ENCODE assay signal across 27 cellular contexts in the genomic region with DNA sequence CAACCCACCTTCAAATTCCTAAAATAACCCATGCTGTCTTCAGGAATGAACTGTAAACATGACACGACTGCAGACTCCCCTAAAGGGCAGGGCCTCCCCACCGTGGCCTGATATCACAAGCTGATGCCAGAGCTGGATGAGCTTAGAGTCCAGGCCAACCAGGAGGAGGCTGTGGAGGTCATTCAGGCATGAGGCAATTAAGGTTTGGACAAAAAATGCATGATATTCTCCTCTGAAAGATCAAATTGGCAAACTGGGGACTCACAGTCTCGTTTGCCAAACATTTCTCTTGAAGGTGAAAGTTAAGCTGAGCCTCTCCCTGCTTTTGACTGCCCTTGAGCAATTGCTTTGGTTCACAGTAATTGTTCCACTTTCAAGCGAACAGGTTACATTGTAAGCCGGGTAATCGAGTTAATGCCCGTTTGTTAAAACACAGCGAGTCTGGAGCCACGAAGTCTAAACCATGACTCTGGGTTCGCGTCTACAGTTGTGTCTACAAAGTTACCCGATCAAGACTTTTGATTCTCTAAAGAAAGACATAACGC.
"Had no signal": no experiment of that assay in that cellular context is flagged by ENCODE, and none has a peak within 500 bp of the region (broad histone marks: within the 10 kb centered on the region; RNA-seq: fewer than 3 reads in every experiment).

No MANE protein-coding gene starts in this region.

- H3K4me1 ChIP-seq: pancreas, prostate gland, spleen, suprapubic skin, testis, tibial artery, transverse colon, upper lobe of left lung, uterus had no signal

- H3K27ac ChIP-seq: neutrophil, pancreas, prostate gland, skin epidermis, spleen, suprapubic skin, testis, tibial artery, transverse colon, upper lobe of left lung, uterus had no signal

- H3K9me3 ChIP-seq: neutrophil, pancreas, prostate gland, suprapubic skin, testis, transverse colon, upper lobe of left lung, uterus had no signal

- H3K27me3 ChIP-seq: neutrophil, pancreas, testis, transverse colon, upper lobe of left lung, uterus had no signal

- ATAC-seq: naive thymus-derived CD4-positive, alpha-beta T cell; right cardiac atrium; sciatic nerve; stimulated activated memory B cell treated with anti-CD40 and anti-IgM and Interleukin-4, amounts not matched to agents 10 μg/mL and 1 μg/mL and 100 μg/mL, for 72 hours; stimulated activated naive CD8-positive, alpha-beta T cell treated with anti-CD3 and anti-CD28 coated beads, Interleukin-15, amount 100 ng/mL, for 72 hours; stimulated activated naive CD8-positive, alpha-beta T cell treated with anti-CD3 and anti-CD28 coated beads, Interleukin-15, Interleukin-2, amounts not matched to agents 100 U/mL and 50 U/mL, for 24 hours had no signal

- DNase-seq: naive thymus-derived CD4-positive, alpha-beta T cell; nephron progenitor cell; nucleus accumbens; pancreas; right cardiac atrium; spleen; stimulated activated CD4-positive, alpha-beta T cell treated with anti-CD3 and anti-CD28 coated beads, Interleukin-12 subunit alpha, Interleukin-12 subunit beta, amount 100 ng/mL, for 4 hours; stimulated activated CD4-positive, alpha-beta T cell treated with anti-CD3 and anti-CD28 coated beads, Interleukin-1b, Interleukin-23, amount 100 ng/mL, for 48 hours; stimulated activated CD4-positive, alpha-beta T cell treated with anti-CD3 and anti-CD28 coated beads, Interleukin-4, amount 100 ng/mL, for 1 hour; stimulated activated CD4-positive, alpha-beta T cell treated with anti-CD3 and anti-CD28 coated beads, Interleukin-4, amount 100 ng/mL, for 4 hours; stimulated activated CD8-positive, alpha-beta memory T cell treated with anti-CD3 and anti-CD28 coated beads, Interleukin-4, amount 100 ng/mL, for 48 hours; stimulated activated naive CD4-positive, alpha-beta T cell; stimulated activated naive CD8-positive, alpha-beta T cell treated with anti-CD3 and anti-CD28 coated beads, Interleukin-15, amount 100 ng/mL, for 72 hours; stimulated activated naive CD8-positive, alpha-beta T cell treated with anti-CD3 and anti-CD28 coated beads, Interleukin-15, Interleukin-2, amounts not matched to agents 100 U/mL and 50 U/mL, for 24 hours; substantia nigra; testis; tibial artery; transverse colon; upper lobe of left lung; uterus had no signal

- H3K4me3 ChIP-seq: pancreas, prostate gland, skin epidermis, smooth muscle cell, spleen, suprapubic skin, testis, tibial artery, transverse colon, upper lobe of left lung, uterus had no signal

- H3K36me3 ChIP-seq: neutrophil, pancreas, prostate gland, spleen, suprapubic skin, tibial artery, transverse colon, upper lobe of left lung, uterus had no signal

- FAIRE-seq: pancreas had no signal

- H3K4me2 ChIP-seq: smooth muscle cell had no signal
